8 cellular contexts compared by ENCODE assay signal in genomic region chr3:196569003-196569516, GRCh38. TPM values are rescaled to one million over a fixed set of nuclear protein-coding genes. Genes with fewer than 3 reads are reported as not detected.
DNase-seq lines count a peak whose midpoint lies in the region; ATAC-seq and TF ChIP-seq lines count a peak whose summit lies in the region.

No MANE protein-coding gene starts in this region.

- peak overlapping the region; percentile 50 for H3K4ac ChIP-seq in trophoblast cell (ENCODE audit: low read depth, low read length)

- peak overlapping the region; percentile 49 for H3K14ac ChIP-seq in trophoblast cell (ENCODE audit: low read length)

- H3K23ac ChIP-seq in trophoblast cell (ENCODE audit: low read length): no peak overlapping the region

- peak overlapping the region; percentile 95 for H3K4me3 ChIP-seq in OCI-LY3 (ENCODE audit: low read length)
- peak overlapping the region; percentile 91 for H3K4me3 ChIP-seq in trophoblast cell (ENCODE audit: low read depth, low read length)
- H3K4me3 ChIP-seq in uterus: peak overlapping the region; percentile 83 to 90

- ATAC-seq in HG03025 (IDR thresholded peaks at IDR 0.05; ENCODE audit: low FRiP score, unreplicated experiment): peak; percentile 41

- peaks cover 4% of the 10 kb centered on the region for H3K36me3 ChIP-seq in OCI-LY3 (replicated peaks; ENCODE audit: low read depth, low read length)
- peaks cover 2 to 4% of the 10 kb centered on the region in 2 experiments for H3K36me3 ChIP-seq in trophoblast cell (ENCODE audit: control insufficient read depth in 1 of 2, insufficient read depth in 2 of 2, low read length in 2 of 2)
- no peaks in the 10 kb centered on the region for H3K36me3 ChIP-seq in uterus

- H2BK120ac ChIP-seq in trophoblast cell (ENCODE audit: insufficient read depth, low read length, poor library complexity): peak overlapping the region; percentile 32

- H4K20me1 ChIP-seq in OCI-LY3 (ENCODE audit: insufficient read depth, low read length): 0 out of 2 replicates have a peak, but pooled peaks cover 7% of the 10 kb centered on the region

- H4K91ac ChIP-seq in trophoblast cell (ENCODE audit: low read depth, low read length): no peak overlapping the region

- TF ChIP-seq POLR2A in uterus (IDR thresholded peaks at IDR 0.05): no peak

- H2AK5ac ChIP-seq in trophoblast cell (ENCODE audit: low read length): no peak overlapping the region

- TF ChIP-seq CTCF in OCI-LY3 (IDR thresholded peaks at IDR 0.05; ENCODE audit: low read depth, low read length) (no peak), uterus (IDR thresholded peaks at IDR 0.05) (no peak)

- H4K12ac ChIP-seq in trophoblast cell (ENCODE audit: low read depth, low read length): peak overlapping the region; percentile 5

- no peak overlapping the region for H3K27ac ChIP-seq in OCI-LY3 (ENCODE audit: low read length)
- peak overlapping the region; percentile 50 for H3K27ac ChIP-seq in trophoblast cell (ENCODE audit: low read depth, low read length)
- peak overlapping the region; percentile 71 to 85 for H3K27ac ChIP-seq in uterus

- H3K9ac ChIP-seq in OCI-LY3 (ENCODE audit: low read length): peak overlapping the region; percentile 60
- peak overlapping the region; percentile 81 for H3K9ac ChIP-seq in trophoblast cell (ENCODE audit: low read length)

- no peaks in the 10 kb centered on the region for H3K27me3 ChIP-seq in OCI-LY3 (ENCODE audit: low read depth, low read length)
- H3K27me3 ChIP-seq in trophoblast cell (ENCODE audit: insufficient read depth, low read length): no peaks in the 10 kb centered on the region
- no peaks in the 10 kb centered on the region for H3K27me3 ChIP-seq in uterus

- H4K8ac ChIP-seq in trophoblast cell (ENCODE audit: low read depth, low read length): peak overlapping the region; percentile 86

- peak; percentile 43 to 54 for DNase-seq in NOMO-1 (lab: John Stamatoyannopoulos, UW; ENCODE audit: unreplicated experiment in 2 of 2)
- DNase-seq in NOMO-1 treated with dmso at 0.1 percent for 144 hours (lab: John Stamatoyannopoulos, UW; ENCODE audit: unreplicated experiment): no peak
- DNase-seq in activated gamma-delta T cell (lab: John Stamatoyannopoulos, UW): peak; percentile 63
- peak in 36 of 42 donors; percentile 3 to 58 (median 29) for DNase-seq in head of caudate nucleus
- peak; percentile 78 to 82 for DNase-seq in trophoblast cell
- DNase-seq in uterus: peak in 1 of 2 donors; percentile 20

- no peak overlapping the region for H2BK5ac ChIP-seq in trophoblast cell (ENCODE audit: low read depth, low read length, poor library complexity)

- H3K9me3 ChIP-seq in OCI-LY3 (ENCODE audit: insufficient read depth, low read length): no peaks in the 10 kb centered on the region
- H3K9me3 ChIP-seq in trophoblast cell (ENCODE audit: insufficient read depth, low read depth, low read length): peaks cover 2% of the 10 kb centered on the region
- no peaks in the 10 kb centered on the region for H3K9me3 ChIP-seq in uterus

- H3K18ac ChIP-seq in trophoblast cell (ENCODE audit: low read length): no peak overlapping the region

- H3K4me1 ChIP-seq in OCI-LY3 (ENCODE audit: low read length) (peaks cover 13% of the 10 kb centered on the region), trophoblast cell (ENCODE audit: control insufficient read depth in 1 of 2, insufficient read depth in 2 of 2, low read length in 2 of 2) (peaks cover 2% of the 10 kb centered on the region in 2 experiments), uterus (peaks cover 0 to 5% of the 10 kb centered on the region in 2 donors)

- H3K4me2 ChIP-seq in OCI-LY3 (ENCODE audit: low read length) (peak overlapping the region; percentile 94), trophoblast cell (ENCODE audit: low read length) (peak overlapping the region; percentile 71)

- intact Hi-C loops in head of caudate nucleus (cut with DNase I): loop anchor here (5.0 kb wide), 1 partner anchor 137 kb away; the partner anchor contains the start of gene UBXN7
- intact Hi-C loops in uterus (cut with DNase I; ENCODE audit: low total_unique reads): no loop called here

- H2BK12ac ChIP-seq in trophoblast cell (ENCODE audit: low read length): no peak overlapping the region

- H3K79me1 ChIP-seq in trophoblast cell (ENCODE audit: low read length): peaks cover 6% of the 10 kb centered on the region

- H3K79me2 ChIP-seq in OCI-LY3 (ENCODE audit: low read length) (peaks cover 69% of the 10 kb centered on the region), trophoblast cell (ENCODE audit: control insufficient read depth, insufficient read depth, low read length, poor library complexity) (peaks cover 8% of the 10 kb centered on the region)

- H2AFZ ChIP-seq in OCI-LY3 (ENCODE audit: low read depth, low read length) (no peak overlapping the region), trophoblast cell (ENCODE audit: insufficient read depth, low read length, poor library complexity) (peak overlapping the region; percentile 69)

- WGBS in trophoblast cell (ENCODE audit: extremely low coverage, insufficient coverage, insufficient read length): no CpG with 5 or more reads among the region's 44 CpGs

RNA-seq across cellular contexts. Expression of gene FBXO45, which starts 0.6 kb away (rescaled TPM):
- 7.7 TPM in 2 replicates for polyA plus RNA-seq in trophoblast cell (2013)
- total RNA-seq in uterus: 10 to 100 TPM in 1 of 4 donors, 1 to 10 TPM in 3; 5.0 to 25.2 (median 8.9) TPM

RNA-seq across cellular contexts. Expression of gene WDR53, which starts 0.7 kb away (rescaled TPM):
- 9.9 and 10.6 TPM in 2 replicates for polyA plus RNA-seq in trophoblast cell (2013)
- total RNA-seq in uterus: 10 to 100 TPM in 1 of 4 donors, 1 to 10 TPM in 2, under 1 TPM in 1; 0.26 to 10.6 (median 8.8) TPM

RNA-seq across cellular contexts. Expression of gene SMCO1, which starts 53.9 kb away (rescaled TPM):
- not detected in 2 replicates for polyA plus RNA-seq in trophoblast cell (2013)
- not detected for total RNA-seq in uterus
